Comparison of ENCODE assay signal across 4 cellular contexts in genomic region chr22:23954991-23955305, GRCh38. TPM values are rescaled to one million over a fixed set of nuclear protein-coding genes. Genes with fewer than 3 reads are reported as not detected.
"Had no signal": no experiment of that assay in that cellular context is flagged by ENCODE, and none has a peak within 500 bp of the region (broad histone marks: within the 10 kb centered on the region; RNA-seq: fewer than 3 reads in every experiment).

No MANE protein-coding gene starts in this region.

RNA-seq across cellular contexts. Expression of gene DDTL, which starts 11.7 kb away (rescaled TPM):
- polyA plus RNA-seq: HepG2 had no signal

RNA-seq across cellular contexts. Expression of gene GSTT2, which starts 25.0 kb away (rescaled TPM):
- total RNA-seq: HepG2 had no signal
- polyA plus RNA-seq: HepG2 had no signal

RNA-seq across cellular contexts. Expression of gene GSTT4, which starts 50.3 kb away (rescaled TPM):
- total RNA-seq: IMR-90, Right ventricle myocardium superior, SJSA1 had no signal
- polyA plus RNA-seq: IMR-90 had no signal
